Comparison of ENCODE assay signal across 9 cellular contexts in genomic region chr6:29071831-29072723, GRCh38. TPM values are rescaled to one million over a fixed set of nuclear protein-coding genes. Genes with fewer than 3 reads are reported as not detected.
DNase-seq lines count a peak whose midpoint lies in the region; ATAC-seq and TF ChIP-seq lines count a peak whose summit lies in the region.
"Had no signal": no experiment of that assay in that cellular context is flagged by ENCODE, and none has a peak within 500 bp of the region (broad histone marks: within the 10 kb centered on the region; RNA-seq: fewer than 3 reads in every experiment).

No MANE protein-coding gene starts in this region.

- H3K9me3 ChIP-seq in Panc1 (ENCODE audit: control insufficient read depth, insufficient read depth, low read depth, low read length), result no peaks in the 10 kb centered on the region
- H3K9me3 ChIP-seq in esophagus muscularis mucosa, result no peaks in the 10 kb centered on the region
- H3K9me3 ChIP-seq in psoas muscle, result no peaks in the 10 kb centered on the region
- H3K9me3 ChIP-seq: neutrophil had no signal

- TF ChIP-seq POLR2A in esophagus muscularis mucosa (IDR thresholded peaks at IDR 0.05; ENCODE audit: low read depth), result no peak

- no peak overlapping the region for H3K27ac ChIP-seq in Panc1 (ENCODE audit: low read length)
- H3K27ac ChIP-seq in esophagus muscularis mucosa (replicated peaks in 1 of 4), result no peak overlapping the region
- no peak overlapping the region for H3K27ac ChIP-seq in psoas muscle
- H3K27ac ChIP-seq: neutrophil had no signal

- no peak overlapping the region for H3K4me3 ChIP-seq in Panc1 (ENCODE audit: low read depth in 2 of 2, low read length in 2 of 2)
- H3K4me3 ChIP-seq in esophagus muscularis mucosa, result no peak overlapping the region
- no peak overlapping the region for H3K4me3 ChIP-seq in psoas muscle

- POLR2A ChIA-PET in HEK293T (lab: Yijun Ruan, JAX) (no interaction called here), Panc1 (lab: Charles Lee) (no interaction called here)

- DNase-seq in EL (peak; percentile 44), HEK293T (ENCODE audit: extremely low spot score) (peak; percentile 75), Panc1 (ENCODE audit: low read depth, low spot score) (peak; percentile 20), esophagus muscularis mucosa (ENCODE audit: extremely low spot score) (no peak), psoas muscle (no peak)
- DNase-seq in stimulated activated CD8-positive, alpha-beta memory T cell treated with anti-CD3 and anti-CD28 coated beads, Interleukin-4, amount 100 ng/mL, for 48 hours, result peak; percentile 23

- TF ChIP-seq CTCF in Panc1 (IDR thresholded peaks at IDR 0.05), result peak; percentile 84
- peak in 2 of 3 experiments; percentile 5 to 24 for TF ChIP-seq CTCF in esophagus muscularis mucosa (IDR thresholded peaks at IDR 0.05)
- TF ChIP-seq CTCF in psoas muscle (IDR thresholded peaks at IDR 0.05), result no peak

- H3K36me3 ChIP-seq in Panc1 (ENCODE audit: control insufficient read depth, insufficient read depth, low read length) (no peaks in the 10 kb centered on the region), esophagus muscularis mucosa (no peaks in the 10 kb centered on the region), psoas muscle (ENCODE audit: insufficient read depth in 1 of 2, low read depth in 1 of 2) (no peaks in the 10 kb centered on the region)
- H3K36me3 ChIP-seq: neutrophil had no signal

- H3K27me3 ChIP-seq in Panc1 (ENCODE audit: control insufficient read depth, insufficient read depth, low read length) (peaks cover 7% of the 10 kb centered on the region), esophagus muscularis mucosa (no peaks in the 10 kb centered on the region), psoas muscle (ENCODE audit: insufficient read depth in 3 of 3, low read length in 2 of 3) (no peaks in the 10 kb centered on the region)

- intact Hi-C loops in Panc1 (cut with micrococcal nuclease; ENCODE audit: unreplicated experiment), result no loop called here
- intact Hi-C loops in esophagus muscularis mucosa (cut with DNase I), result no loop called here
- intact Hi-C loops in psoas muscle (cut with DNase I), result no loop called here

- ATAC-seq in Panc1 (peak; percentile 91), HG03432 (IDR thresholded peaks at IDR 0.05; ENCODE audit: unreplicated experiment) (no peak), psoas muscle (no peak), GM19328 (IDR thresholded peaks at IDR 0.05; ENCODE audit: unreplicated experiment) (no peak)

- H3K4me1 ChIP-seq in Panc1 (ENCODE audit: control insufficient read depth, insufficient read depth, low read length) (no peaks in the 10 kb centered on the region; the same call in 1 of the 2 replicates), esophagus muscularis mucosa (no peaks in the 10 kb centered on the region), psoas muscle (no peaks in the 10 kb centered on the region)

- 39% methylated on average over 9 of the region's 9 CpGs for WGBS in esophagus muscularis mucosa
- 29 to 32% (median 30%) methylated on average over 9 of the region's 9 CpGs for WGBS in psoas muscle, 3 donors

- BruUV-seq in Panc1 (replicated peaks; lab: Mats Ljungman, UMichigan), result no TSS peak

- no peak for TF ChIP-seq EP300 in esophagus muscularis mucosa (IDR thresholded peaks at IDR 0.05)

- in situ Hi-C loops in Panc1 (cut with HindIII; ENCODE audit: low pct_unique_long_range_greater_than_20kb, low sequenced_read_pairs), result no loop called here

- CTCF ChIA-PET in HEK293T (lab: Yijun Ruan, JAX) (no interaction called here), Panc1 (lab: Charles Lee) (no interaction called here)

TF ChIP-seq in HEK293T, 16 proteins besides CTCF, POLR2A, EP300 and RAD21:
- TF ChIP-seq ARNT (IDR thresholded peaks at IDR 0.05) (no peak), L3MBTL2 (conservative IDR thresholded peaks at IDR 0.05) (0 out of 2 replicates have a peak, but pooled peaks have one; percentile 19)

RNA-seq across cellular contexts. Expression of gene OR2B3, which starts 15.0 kb away (rescaled TPM):
- not detected for total RNA-seq in Panc1 (2021; ENCODE audit: unreplicated experiment)
- not detected for polyA plus RNA-seq in Panc1 (2012; ENCODE audit: insufficient read length)
- total RNA-seq in esophagus muscularis mucosa, result not detected
- total RNA-seq in psoas muscle, result not detected
- not detected for polyA plus RNA-seq in psoas muscle

RNA-seq across cellular contexts. Expression of gene OR2W1, which starts 27.1 kb away (rescaled TPM):
- total RNA-seq in Panc1 (2021; ENCODE audit: unreplicated experiment) (not detected), esophagus muscularis mucosa (not detected), psoas muscle (not detected)
- polyA plus RNA-seq in Panc1 (2012; ENCODE audit: insufficient read length), result not detected
- polyA plus RNA-seq in psoas muscle, result not detected

RNA-seq across cellular contexts. Expression of gene OR2J1, which starts 27.2 kb away (rescaled TPM):
- not detected for total RNA-seq in Panc1 (2021; ENCODE audit: unreplicated experiment)
- not detected for polyA plus RNA-seq in Panc1 (2012; ENCODE audit: insufficient read length)
- not detected for total RNA-seq in esophagus muscularis mucosa
- not detected for total RNA-seq in psoas muscle
- polyA plus RNA-seq in psoas muscle, result not detected

RNA-seq across cellular contexts. Expression of gene OR2J3, which starts 35.8 kb away (rescaled TPM):
- total RNA-seq in Panc1 (2021; ENCODE audit: unreplicated experiment), result not detected
- not detected for polyA plus RNA-seq in Panc1 (2012; ENCODE audit: insufficient read length)
- not detected for total RNA-seq in esophagus muscularis mucosa
- not detected for total RNA-seq in psoas muscle
- not detected for polyA plus RNA-seq in psoas muscle

Comparison
In these comparisons a context has a peak if more than half of its experiments do, and no peak if none do; other contexts are left out.
1. DNase-seq: peak in EL (single experiment), HEK293T (single experiment), Panc1 (single experiment) and stimulated activated CD8-positive, alpha-beta memory T cell treated with anti-CD3 and anti-CD28 coated beads, Interleukin-4, amount 100 ng/mL, for 48 hours (single experiment); none in esophagus muscularis mucosa (single experiment) and psoas muscle (0 of 2).